8 cellular contexts compared by ENCODE assay signal in genomic region chr16:711548-712320, GRCh38. TPM values are rescaled to one million over a fixed set of nuclear protein-coding genes. Genes with fewer than 3 reads are reported as not detected.
DNase-seq lines count a peak whose midpoint lies in the region; ATAC-seq, FAIRE-seq and TF ChIP-seq lines count a peak whose summit lies in the region.

No MANE protein-coding gene starts in this region.

- WGBS in H1 (ENCODE audit: extremely low coverage in 1 of 2, insufficient coverage in 1 of 2, insufficient read length in 1 of 2, insufficient replicate concordance in 2 of 2, low coverage in 1 of 2, low lambda C conversion rate in 2 of 2, missing lambda C conversion rate in 1 of 2), 2 experiments, result 19% methylated on average over 25 of the region's 25 CpGs; no CpG with 5 or more reads in 1 of the 2 experiments

- TF ChIP-seq CTCF in A673 (conservative IDR thresholded peaks at IDR 0.05; ENCODE audit: low read depth, low read length) (peak; percentile 89), H1 (IDR thresholded peaks at IDR 0.05; ENCODE audit: control extremely low read depth in 1 of 3, insufficient read depth in 1 of 3, low read depth in 1 of 3, low read length in 3 of 3) (peak; percentile 91 to 98 (median 95)), mesothelial cell of epicardium (IDR thresholded peaks at IDR 0.05; ENCODE audit: unreplicated experiment) (peak; percentile 96)

- H3K27ac ChIP-seq in A673 (ENCODE audit: low read depth, low read length, poor library complexity, severe bottlenecking) (no peak overlapping the region), H1 (ENCODE audit: low read depth, low read length) (no peak overlapping the region)

- ATAC-seq in activated CD8-positive, alpha-beta memory T cell treated with anti-CD3 and anti-CD28 coated beads, Interleukin-2, amount 10 ng/mL, durations not matched to agents 7 days and 5 days, result peak; percentile 62

- FAIRE-seq in GM12891 (lab: Jason Lieb, UNC) (peak; percentile 87), H1 (lab: Jason Lieb, UNC) (no peak)

- no peak overlapping the region for H3K4me2 ChIP-seq in H1 (ENCODE audit: insufficient read depth in 1 of 2, low read depth in 2 of 2, low read length in 2 of 2)

- H3K27ac Mint-ChIP-seq in activated CD8-positive, alpha-beta memory T cell treated with anti-CD3 and anti-CD28 coated beads, Interleukin-2, amount 10 ng/mL, durations not matched to agents 7 days and 5 days, result no peak overlapping the region
- H3K27ac Mint-ChIP-seq in mesothelial cell of epicardium, result no peak overlapping the region

- H3K4ac ChIP-seq in H1 (replicated peaks; ENCODE audit: insufficient read length, low read depth, low read length), result no peak overlapping the region

- no peak for TF ChIP-seq EP300 in H1 (IDR thresholded peaks at IDR 0.05; ENCODE audit: borderline replicate concordance in 1 of 2, low read depth in 2 of 2, low read length in 2 of 2)

- no peak overlapping the region for H3K56ac ChIP-seq in H1 (replicated peaks; ENCODE audit: insufficient read length, low read depth, low read length)

- peaks cover 8% of the 10 kb centered on the region for H3K4me1 Mint-ChIP-seq in activated CD8-positive, alpha-beta memory T cell treated with anti-CD3 and anti-CD28 coated beads, Interleukin-2, amount 10 ng/mL, durations not matched to agents 7 days and 5 days
- H3K4me1 Mint-ChIP-seq in mesothelial cell of epicardium, result peaks cover 3% of the 10 kb centered on the region

- peaks cover 11% of the 10 kb centered on the region; the same call in 1 of the 2 replicates for H3K23me2 ChIP-seq in H1 (ENCODE audit: low read depth, low read length)

- no peaks in the 10 kb centered on the region for H3K4me1 ChIP-seq in A673 (ENCODE audit: insufficient read depth, low read length, poor library complexity, severe bottlenecking)
- H3K4me1 ChIP-seq in H1 (replicated peaks in 1 of 4; ENCODE audit: control insufficient read depth in 3 of 4, insufficient read depth in 4 of 4, low read length in 3 of 4), result peaks cover 0 to 17% (median 12%) of the 10 kb centered on the region in 4 experiments; a peak in 5 of 7 replicates

- no peak overlapping the region for H3K23ac ChIP-seq in H1 (ENCODE audit: insufficient read length)

- no peaks in the 10 kb centered on the region for H3K9me3 ChIP-seq in A673 (ENCODE audit: low read depth, low read length, poor library complexity, severe bottlenecking)
- no peaks in the 10 kb centered on the region for H3K9me3 ChIP-seq in H1 (ENCODE audit: insufficient read depth in 2 of 2, low read depth in 1 of 2, low read length in 1 of 2)

- H2AK5ac ChIP-seq in H1 (ENCODE audit: low read depth, low read length), result no peak overlapping the region

- H3K4me3 ChIP-seq in A673 (ENCODE audit: low read depth, low read length, poor library complexity, severe bottlenecking), result no peak overlapping the region
- no peak overlapping the region for H3K4me3 ChIP-seq in H1 (ENCODE audit: extremely low read depth in 1 of 4, insufficient read depth in 2 of 4, low read depth in 3 of 4, low read length in 4 of 4)

- CTCF ChIA-PET in A673 (lab: Charles Lee) (interaction anchor here (0.6 to 1.3 kb wide), 7 partner anchors 9 to 320 kb away, joined by 3 to 12 read pairs (median 3); partner anchors contain the start of gene ANTKMT), H1 (lab: Charles Lee; ENCODE audit: partially characterized antibody) (interaction anchor here (0.9 to 33.4 kb wide), 25 partner anchors 9 to 392 kb away, joined by 3 to 977 read pairs (median 5); partner anchors contain the start of genes ANTKMT, CCDC78, CHTF18 and CIAO3)
- CTCF ChIA-PET in activated CD8-positive, alpha-beta memory T cell treated with anti-CD3 and anti-CD28 coated beads, Interleukin-2, amount 10 ng/mL, durations not matched to agents 7 days and 5 days (lab: Charles Lee), result interaction anchor here (0.6 to 6.4 kb wide), 20 partner anchors 9 to 343 kb away, joined by 3 to 116 read pairs (median 6); partner anchors contain the start of genes ANTKMT, CCDC78, CHTF18 and CIAO3

- H3K9ac ChIP-seq in H1 (replicated peaks in 1 of 4; ENCODE audit: extremely low read depth in 1 of 4, low read depth in 3 of 4, low read length in 3 of 4), result no peak overlapping the region

- H3K36me3 Mint-ChIP-seq in activated CD8-positive, alpha-beta memory T cell treated with anti-CD3 and anti-CD28 coated beads, Interleukin-2, amount 10 ng/mL, durations not matched to agents 7 days and 5 days, result no peaks in the 10 kb centered on the region
- H3K36me3 Mint-ChIP-seq in mesothelial cell of epicardium, result no peaks in the 10 kb centered on the region

- peak; percentile 72 for DNase-seq in A673 (ENCODE audit: low spot score)
- peak; percentile 95 for DNase-seq in GM12891 (ENCODE audit: insufficient read length, low spot score)
- DNase-seq in NCI-H82 treated with DMSO at 0.1 percent for 48 hours (lab: John Stamatoyannopoulos, UW; ENCODE audit: unreplicated experiment), result peak; percentile 27
- peak; percentile 84 for DNase-seq in activated CD8-positive, alpha-beta memory T cell treated with anti-CD3 and anti-CD28 coated beads, Interleukin-2, amount 10 ng/mL, durations not matched to agents 7 days and 5 days
- peak in 1 of 2 experiments; percentile 95 for DNase-seq in H1 (ENCODE audit: low read depth in 1 of 2, low spot score in 2 of 2)
- DNase-seq in mesothelial cell of epicardium (ENCODE audit: low spot score in 2 of 2, unreplicated experiment in 2 of 2), result peak; percentile 72 to 86
- peak; percentile 63 for DNase-seq in stimulated activated CD8-positive, alpha-beta memory T cell treated with anti-CD3 and anti-CD28 coated beads, Interleukin-7, amount 100 ng/mL, for 24 hours (ENCODE audit: low read depth)
- no peak for DNase-seq in OCI-M2 (lab: John Stamatoyannopoulos, UW; ENCODE audit: unreplicated experiment)

- H3K4me3 Mint-ChIP-seq in activated CD8-positive, alpha-beta memory T cell treated with anti-CD3 and anti-CD28 coated beads, Interleukin-2, amount 10 ng/mL, durations not matched to agents 7 days and 5 days, result no peak overlapping the region
- H3K4me3 Mint-ChIP-seq in mesothelial cell of epicardium, result no peak overlapping the region

- intact Hi-C loops in A673 (cut with micrococcal nuclease; ENCODE audit: unreplicated experiment), result loop anchor here (5.0 to 10.0 kb wide), 2 partner anchors 76 to 343 kb away; partner anchors contain the start of genes CHTF18 and RPUSD1

- no TSS peak for BruUV-seq in A673 (replicated peaks; lab: Mats Ljungman, UMichigan)

- peaks cover 30% of the 10 kb centered on the region for H3K27me3 ChIP-seq in A673 (replicated peaks; ENCODE audit: insufficient read depth, low read depth, low read length, poor library complexity)
- H3K27me3 ChIP-seq in H1 (replicated peaks in 1 of 4; ENCODE audit: control insufficient read depth in 3 of 4, extremely low read depth in 1 of 4, insufficient read depth in 3 of 4, low read length in 3 of 4), result peaks cover 14 to 70% (median 47%) of the 10 kb centered on the region in 4 experiments

- H3K79me1 ChIP-seq in H1 (ENCODE audit: low read depth, low read length), result no peaks in the 10 kb centered on the region

- TF ChIP-seq POLR2A in GM12891 (IDR thresholded peaks at IDR 0.05; ENCODE audit: low read depth, low read length), result no peak
- TF ChIP-seq POLR2A in H1 (IDR thresholded peaks at IDR 0.05; ENCODE audit: control extremely low read depth in 1 of 2, low read depth in 2 of 2, low read length in 2 of 2), result no peak

- H3K9me3 Mint-ChIP-seq in activated CD8-positive, alpha-beta memory T cell treated with anti-CD3 and anti-CD28 coated beads, Interleukin-2, amount 10 ng/mL, durations not matched to agents 7 days and 5 days (ENCODE audit: low read depth), result no peaks in the 10 kb centered on the region
- H3K9me3 Mint-ChIP-seq in mesothelial cell of epicardium, result no peaks in the 10 kb centered on the region

- H4K8ac ChIP-seq in H1 (ENCODE audit: extremely low read depth, insufficient read depth, low read length), result no peak overlapping the region

- no peak overlapping the region for H2BK20ac ChIP-seq in H1 (ENCODE audit: low read length)

- no peak overlapping the region for H4K5ac ChIP-seq in H1 (ENCODE audit: insufficient read length, low read depth, low read length)

- no peak overlapping the region for H3K14ac ChIP-seq in H1 (ENCODE audit: insufficient read length)

- no peak overlapping the region for H2BK120ac ChIP-seq in H1 (replicated peaks; ENCODE audit: low read depth, low read length)

- H2BK15ac ChIP-seq in H1 (ENCODE audit: low read length), result no peak overlapping the region

- H3K36me3 ChIP-seq in A673 (ENCODE audit: insufficient read depth, low read length, poor library complexity, severe bottlenecking) (no peaks in the 10 kb centered on the region), H1 (ENCODE audit: control insufficient read depth in 2 of 4, insufficient read depth in 4 of 4, low read length in 3 of 4) (no peaks in the 10 kb centered on the region)

- H4K91ac ChIP-seq in H1 (replicated peaks; ENCODE audit: insufficient read length, low read length), result no peak overlapping the region

- POLR2A ChIA-PET in A673 (lab: Charles Lee; ENCODE audit: low non-redundant PET) (interaction anchor here (0.6 kb wide), 1 partner anchor 108 kb away, joined by 3 read pairs; no protein-coding TSS in a partner anchor), H1 (lab: Charles Lee; ENCODE audit: partially characterized antibody) (interaction anchor here (1.5 to 20.9 kb wide), 4 partner anchors 10 to 74 kb away, joined by 5 to 353 read pairs (median 6); partner anchors contain the start of genes ANTKMT, CCDC78 and HAGHL)

- H2BK12ac ChIP-seq in H1 (ENCODE audit: low read depth, low read length), result no peak overlapping the region

- H2AFZ ChIP-seq in H1 (ENCODE audit: low read length), result no peak overlapping the region

- H2BK5ac ChIP-seq in H1 (ENCODE audit: low read depth, low read length), result no peak overlapping the region

- no peaks in the 10 kb centered on the region for H3K79me2 ChIP-seq in H1 (ENCODE audit: control insufficient read depth in 1 of 2, insufficient read depth in 2 of 2, low read length in 2 of 2)

- H3K27me3 Mint-ChIP-seq in activated CD8-positive, alpha-beta memory T cell treated with anti-CD3 and anti-CD28 coated beads, Interleukin-2, amount 10 ng/mL, durations not matched to agents 7 days and 5 days, result peaks cover 42% of the 10 kb centered on the region
- peaks cover 78% of the 10 kb centered on the region for H3K27me3 Mint-ChIP-seq in mesothelial cell of epicardium (ENCODE audit: low read depth)

- no peak overlapping the region for H3K18ac ChIP-seq in H1 (ENCODE audit: extremely low read depth, low read length)

- peak; percentile 91 to 95 for TF ChIP-seq RAD21 in H1 (IDR thresholded peaks at IDR 0.05 in 1 of 2, conservative IDR thresholded peaks at IDR 0.05 in 1 of 2; ENCODE audit: low read depth in 2 of 2, low read length in 2 of 2)

- H4K20me1 ChIP-seq in H1 (replicated peaks in 1 of 2; ENCODE audit: control insufficient read depth in 1 of 2, insufficient read depth in 2 of 2, low read length in 2 of 2), result peaks cover 5 to 9% of the 10 kb centered on the region in 2 experiments

RNA-seq across cellular contexts. Expression of gene METRN, which starts 3.2 kb away (rescaled TPM):
- total RNA-seq in A673 (2021) (0.86 and 1.8 TPM in 2 replicates), mesothelial cell of epicardium (12.8 to 15.3 TPM (median 15.1 TPM) in 3 replicates)
- 0.98 TPM for polyA plus RNA-seq in GM12891 (2012; ENCODE audit: low read depth, missing spikeins)
- 10 to 100 TPM in 1 of 2 experiments, 1 to 10 TPM in 1; 9.8 to 14.0 TPM for total RNA-seq in activated CD8-positive, alpha-beta memory T cell treated with anti-CD3 and anti-CD28 coated beads, Interleukin-2, amount 10 ng/mL, durations not matched to agents 7 days and 5 days
- total RNA-seq in H1 (2021; fragmentation: NEBNext Ultra II Directional; extraction: Animal tissue kit (Norgen Biotek cat#: 25700)), result 18.7 and 19.1 TPM in 2 replicates
- polyA plus RNA-seq in H1 (2011; rRNA removed), result 25.8 and 43.4 TPM in 2 replicates
- polyA plus RNA-seq in H1 (2011; cell fraction: cytosol; rRNA removed), result 39.6 TPM
- 64.1 TPM for polyA plus RNA-seq in H1 (2011; cell fraction: nucleus; rRNA removed)
- polyA plus RNA-seq in H1 (2012, experiment 1 of 2), result 7.7 to 23.1 TPM (median 19.6 TPM) in 4 replicates
- 13.6 TPM for polyA plus RNA-seq in H1 (2012, experiment 2 of 2)
- 11.6 TPM for polyA plus RNA-seq in H1 (2013, experiment 1 of 2)
- 12.0 TPM for polyA plus RNA-seq in H1 (2013, experiment 2 of 2)
- 2.6 and 3.7 TPM in 2 replicates for polyA minus RNA-seq in H1 (2011; rRNA and poly(A)+ RNA removed)
- 10.6 TPM for polyA minus RNA-seq in H1 (2011; cell fraction: cytosol; rRNA and poly(A)+ RNA removed)
- 13.7 TPM for polyA minus RNA-seq in H1 (2011; cell fraction: nucleus; rRNA and poly(A)+ RNA removed)

RNA-seq across cellular contexts. Expression of gene FBXL16, which starts 6.1 kb away (rescaled TPM):
- total RNA-seq in A673 (2021), result 1.1 and 2.7 TPM in 2 replicates
- 0.36 TPM for polyA plus RNA-seq in GM12891 (2012; ENCODE audit: low read depth, missing spikeins)
- total RNA-seq in activated CD8-positive, alpha-beta memory T cell treated with anti-CD3 and anti-CD28 coated beads, Interleukin-2, amount 10 ng/mL, durations not matched to agents 7 days and 5 days, result 1 to 10 TPM; 4.2 to 7.5 TPM
- total RNA-seq in H1 (2021; fragmentation: NEBNext Ultra II Directional; extraction: Animal tissue kit (Norgen Biotek cat#: 25700)), result 10.3 and 12.5 TPM in 2 replicates
- 12.8 and 21.9 TPM in 2 replicates for polyA plus RNA-seq in H1 (2011; rRNA removed)
- 10.8 TPM for polyA plus RNA-seq in H1 (2011; cell fraction: cytosol; rRNA removed)
- 15.2 TPM for polyA plus RNA-seq in H1 (2011; cell fraction: nucleus; rRNA removed)
- polyA plus RNA-seq in H1 (2012, experiment 1 of 2), result 6.9 to 31.1 TPM (median 29.9 TPM) in 4 replicates
- 7.1 TPM for polyA plus RNA-seq in H1 (2012, experiment 2 of 2)
- polyA plus RNA-seq in H1 (2013, experiment 1 of 2), result 15.8 TPM
- 14.3 TPM for polyA plus RNA-seq in H1 (2013, experiment 2 of 2)
- polyA minus RNA-seq in H1 (2011; rRNA and poly(A)+ RNA removed), result 3.3 and 3.8 TPM in 2 replicates
- polyA minus RNA-seq in H1 (2011; cell fraction: cytosol; rRNA and poly(A)+ RNA removed), result 10.3 TPM
- polyA minus RNA-seq in H1 (2011; cell fraction: nucleus; rRNA and poly(A)+ RNA removed), result 7.1 TPM
- 0.18 to 0.85 TPM (median 0.23 TPM) in 3 replicates for total RNA-seq in mesothelial cell of epicardium

RNA-seq across cellular contexts. Expression of gene ANTKMT, which starts 9.2 kb away (rescaled TPM):
- total RNA-seq in A673 (2021) (21.2 and 26.0 TPM in 2 replicates), mesothelial cell of epicardium (26.2 to 33.8 TPM (median 27.5 TPM) in 3 replicates)
- polyA plus RNA-seq in GM12891 (2012; ENCODE audit: low read depth, missing spikeins), result 14.0 TPM
- total RNA-seq in activated CD8-positive, alpha-beta memory T cell treated with anti-CD3 and anti-CD28 coated beads, Interleukin-2, amount 10 ng/mL, durations not matched to agents 7 days and 5 days, result 10 to 100 TPM; 14.8 to 21.1 TPM
- total RNA-seq in H1 (2021; fragmentation: NEBNext Ultra II Directional; extraction: Animal tissue kit (Norgen Biotek cat#: 25700)), result 26.5 and 31.8 TPM in 2 replicates
- polyA plus RNA-seq in H1 (2011; rRNA removed), result 26.6 and 50.3 TPM in 2 replicates
- polyA plus RNA-seq in H1 (2011; cell fraction: cytosol; rRNA removed), result 26.8 TPM
- 47.4 TPM for polyA plus RNA-seq in H1 (2011; cell fraction: nucleus; rRNA removed)
- polyA plus RNA-seq in H1 (2012, experiment 1 of 2), result 5.3 to 19.7 TPM (median 15.5 TPM) in 4 replicates
- 9.2 TPM for polyA plus RNA-seq in H1 (2012, experiment 2 of 2)
- polyA plus RNA-seq in H1 (2013, experiment 1 of 2), result 26.3 TPM
- polyA plus RNA-seq in H1 (2013, experiment 2 of 2), result 25.7 TPM
- polyA minus RNA-seq in H1 (2011; rRNA and poly(A)+ RNA removed), result 0.66 and 1.2 TPM in 2 replicates
- 13.1 TPM for polyA minus RNA-seq in H1 (2011; cell fraction: cytosol; rRNA and poly(A)+ RNA removed)
- 15.1 TPM for polyA minus RNA-seq in H1 (2011; cell fraction: nucleus; rRNA and poly(A)+ RNA removed)

RNA-seq across cellular contexts. Expression of gene CCDC78, which starts 14.5 kb away (rescaled TPM):
- total RNA-seq in A673 (2021) (0.28 and 1.4 TPM in 2 replicates), mesothelial cell of epicardium (2.5 to 3.2 TPM (median 2.7 TPM) in 3 replicates)
- 5.3 TPM for polyA plus RNA-seq in GM12891 (2012; ENCODE audit: low read depth, missing spikeins)
- 1 to 10 TPM; 2.5 to 2.9 TPM for total RNA-seq in activated CD8-positive, alpha-beta memory T cell treated with anti-CD3 and anti-CD28 coated beads, Interleukin-2, amount 10 ng/mL, durations not matched to agents 7 days and 5 days
- 8.2 and 8.5 TPM in 2 replicates for total RNA-seq in H1 (2021; fragmentation: NEBNext Ultra II Directional; extraction: Animal tissue kit (Norgen Biotek cat#: 25700))
- polyA plus RNA-seq in H1 (2011; rRNA removed), result 7.1 and 10.9 TPM in 2 replicates
- polyA plus RNA-seq in H1 (2011; cell fraction: cytosol; rRNA removed), result 9.8 TPM
- polyA plus RNA-seq in H1 (2011; cell fraction: nucleus; rRNA removed), result 90.1 TPM
- polyA plus RNA-seq in H1 (2012, experiment 1 of 2), result 7.2 to 12.1 TPM (median 10.1 TPM) in 4 replicates
- 4.7 TPM for polyA plus RNA-seq in H1 (2012, experiment 2 of 2)
- polyA plus RNA-seq in H1 (2013, experiment 1 of 2), result 6.5 TPM
- polyA plus RNA-seq in H1 (2013, experiment 2 of 2), result 6.2 TPM
- 1.3 and 1.4 TPM in 2 replicates for polyA minus RNA-seq in H1 (2011; rRNA and poly(A)+ RNA removed)
- 2.9 TPM for polyA minus RNA-seq in H1 (2011; cell fraction: cytosol; rRNA and poly(A)+ RNA removed)
- 14.3 TPM for polyA minus RNA-seq in H1 (2011; cell fraction: nucleus; rRNA and poly(A)+ RNA removed)

RNA-seq across cellular contexts. Expression of gene HAGHL, which starts 15.2 kb away (rescaled TPM):
- total RNA-seq in A673 (2021) (2.5 and 3.5 TPM in 2 replicates), mesothelial cell of epicardium (6.4 to 8.6 TPM (median 7.4 TPM) in 3 replicates)
- polyA plus RNA-seq in GM12891 (2012; ENCODE audit: low read depth, missing spikeins), result 9.3 TPM
- 10 to 100 TPM; 13.0 to 14.3 TPM for total RNA-seq in activated CD8-positive, alpha-beta memory T cell treated with anti-CD3 and anti-CD28 coated beads, Interleukin-2, amount 10 ng/mL, durations not matched to agents 7 days and 5 days
- total RNA-seq in H1 (2021; fragmentation: NEBNext Ultra II Directional; extraction: Animal tissue kit (Norgen Biotek cat#: 25700)), result 23.1 and 26.6 TPM in 2 replicates
- polyA plus RNA-seq in H1 (2011; rRNA removed), result 26.9 and 41.5 TPM in 2 replicates
- 40.3 TPM for polyA plus RNA-seq in H1 (2011; cell fraction: cytosol; rRNA removed)
- polyA plus RNA-seq in H1 (2011; cell fraction: nucleus; rRNA removed), result 107 TPM
- polyA plus RNA-seq in H1 (2012, experiment 1 of 2), result 12.3 to 24.7 TPM (median 23.4 TPM) in 4 replicates
- polyA plus RNA-seq in H1 (2012, experiment 2 of 2), result 11.8 TPM
- 12.5 TPM for polyA plus RNA-seq in H1 (2013, experiment 1 of 2)
- polyA plus RNA-seq in H1 (2013, experiment 2 of 2), result 14.3 TPM
- 2.0 and 3.2 TPM in 2 replicates for polyA minus RNA-seq in H1 (2011; rRNA and poly(A)+ RNA removed)
- 12.3 TPM for polyA minus RNA-seq in H1 (2011; cell fraction: cytosol; rRNA and poly(A)+ RNA removed)
- 15.1 TPM for polyA minus RNA-seq in H1 (2011; cell fraction: nucleus; rRNA and poly(A)+ RNA removed)
